In genomic region chr21:40255665-40256064, GRCh38 we compare ENCODE assay signal across 23 cellular contexts.
"Had no signal": no experiment of that assay in that cellular context is flagged by ENCODE, and none has a peak within 500 bp of the region (broad histone marks: within the 10 kb centered on the region; RNA-seq: fewer than 3 reads in every experiment).

No MANE protein-coding gene starts in this region.

- H3K36me3 Mint-ChIP-seq: activated CD4-positive, alpha-beta memory T cell treated with anti-CD3 and anti-CD28 coated beads for 36 hours; activated naive CD4-positive, alpha-beta T cell treated with anti-CD3 and anti-CD28 coated beads, Interleukin-2, amount 50 U/mL, for 24 hours; natural killer cell treated with Interleukin-12 subunit alpha and Interleukin-12 subunit beta and Interleukin-15 and Interleukin-18, amount 100 ng/mL, for 72 hours had no signal

- FAIRE-seq: frontal cortex, islet of Langerhans, urothelium cell line had no signal

- H3K4me3 Mint-ChIP-seq: activated CD4-positive, alpha-beta memory T cell treated with anti-CD3 and anti-CD28 coated beads for 36 hours; activated CD4-positive, alpha-beta T cell treated with anti-CD3 and anti-CD28 coated beads, Interleukin-2, amount 10 ng/mL, durations not matched to agents 24 days and 14 days; activated naive CD4-positive, alpha-beta T cell treated with anti-CD3 and anti-CD28 coated beads, Interleukin-2, amount 50 U/mL, for 24 hours; activated T-cell treated with anti-CD3 and anti-CD28 coated beads, Interleukin-2, amount 50 U/mL, for 4 hours; endodermal cell; natural killer cell treated with Interleukin-12 subunit alpha and Interleukin-12 subunit beta and Interleukin-15 and Interleukin-18, amount 100 ng/mL, for 72 hours; T-helper 17 cell had no signal

- H3K27me3 ChIP-seq: body of pancreas, esophagus squamous epithelium, right lobe of liver had no signal

- H3K4me1 ChIP-seq: body of pancreas, left lung, right lobe of liver had no signal

- DNase-seq: activated CD4-positive, alpha-beta memory T cell treated with anti-CD3 and anti-CD28 coated beads for 36 hours; activated CD4-positive, alpha-beta T cell treated with anti-CD3 and anti-CD28 coated beads, Interleukin-2, amount 10 ng/mL, durations not matched to agents 24 days and 14 days; activated CD4-positive, CD25-positive, alpha-beta regulatory T cell treated with anti-CD3 and anti-CD28 coated beads, Interleukin-2, amount 50 U/mL, for 72 hours; activated CD8-positive, alpha-beta memory T cell treated with anti-CD3 and anti-CD28 coated beads, Interleukin-2, amount 50 U/mL, for 48 hours; activated T-cell treated with anti-CD3 and anti-CD28 coated beads, Interleukin-2, amount 50 U/mL, for 4 hours; body of pancreas; cortex of kidney; endodermal cell; esophagus squamous epithelium; left lung; mucosa of descending colon; right lobe of liver; stimulated activated CD4-positive, alpha-beta T cell treated with anti-CD3 and anti-CD28 coated beads, Interleukin-2, amount 100 ng/mL, for 48 hours; stimulated activated naive CD4-positive, alpha-beta T cell treated with Interleukin-2 at 50 U/mL for 16 hours; T-helper 17 cell; T1000 had no signal

- H3K27me3 Mint-ChIP-seq: activated CD4-positive, alpha-beta memory T cell treated with anti-CD3 and anti-CD28 coated beads for 36 hours; activated CD4-positive, alpha-beta T cell treated with anti-CD3 and anti-CD28 coated beads, Interleukin-2, amount 10 ng/mL, durations not matched to agents 24 days and 14 days; activated naive CD4-positive, alpha-beta T cell treated with anti-CD3 and anti-CD28 coated beads, Interleukin-2, amount 50 U/mL, for 24 hours; natural killer cell treated with Interleukin-12 subunit alpha and Interleukin-12 subunit beta and Interleukin-15 and Interleukin-18, amount 100 ng/mL, for 72 hours; T-helper 17 cell had no signal

- ATAC-seq: activated T-cell treated with anti-CD3 and anti-CD28 coated beads, Interleukin-2, amount 50 U/mL, for 4 hours; body of pancreas; left lung; mucosa of descending colon; natural killer cell treated with Interleukin-12 subunit alpha and Interleukin-12 subunit beta and Interleukin-15 and Interleukin-18, amount 100 ng/mL, for 72 hours; right lobe of liver; T-helper 17 cell had no signal

- H3K27ac Mint-ChIP-seq: activated CD4-positive, alpha-beta memory T cell treated with anti-CD3 and anti-CD28 coated beads for 36 hours; activated CD4-positive, alpha-beta T cell treated with anti-CD3 and anti-CD28 coated beads, Interleukin-2, amount 10 ng/mL, durations not matched to agents 24 days and 14 days; activated naive CD4-positive, alpha-beta T cell treated with anti-CD3 and anti-CD28 coated beads, Interleukin-2, amount 50 U/mL, for 24 hours; activated T-helper 2 cell treated with anti-CD3 and anti-CD28 coated beads, Interferon-gamma antibody, Interleukin-2, Interleukin-4, amounts not matched to agents 10 μg/mL and 5 μg/mL and 100 μg/mL, durations not matched to agents 14 hours and 24 hours and 36 hours; endodermal cell; natural killer cell treated with Interleukin-12 subunit alpha and Interleukin-12 subunit beta and Interleukin-15 and Interleukin-18, amount 100 ng/mL, for 72 hours; T-helper 17 cell had no signal

- H3K9me3 Mint-ChIP-seq: activated CD4-positive, alpha-beta T cell treated with anti-CD3 and anti-CD28 coated beads, Interleukin-2, amount 10 ng/mL, durations not matched to agents 24 days and 14 days had no signal

- H3K27ac ChIP-seq: body of pancreas, left lung, right lobe of liver, thoracic aorta had no signal

- H3K4me1 Mint-ChIP-seq: activated CD4-positive, alpha-beta T cell treated with anti-CD3 and anti-CD28 coated beads, Interleukin-2, amount 10 ng/mL, durations not matched to agents 24 days and 14 days; activated naive CD4-positive, alpha-beta T cell treated with anti-CD3 and anti-CD28 coated beads, Interleukin-2, amount 50 U/mL, for 24 hours; endodermal cell; T-helper 17 cell had no signal
